In the genomic region with DNA sequence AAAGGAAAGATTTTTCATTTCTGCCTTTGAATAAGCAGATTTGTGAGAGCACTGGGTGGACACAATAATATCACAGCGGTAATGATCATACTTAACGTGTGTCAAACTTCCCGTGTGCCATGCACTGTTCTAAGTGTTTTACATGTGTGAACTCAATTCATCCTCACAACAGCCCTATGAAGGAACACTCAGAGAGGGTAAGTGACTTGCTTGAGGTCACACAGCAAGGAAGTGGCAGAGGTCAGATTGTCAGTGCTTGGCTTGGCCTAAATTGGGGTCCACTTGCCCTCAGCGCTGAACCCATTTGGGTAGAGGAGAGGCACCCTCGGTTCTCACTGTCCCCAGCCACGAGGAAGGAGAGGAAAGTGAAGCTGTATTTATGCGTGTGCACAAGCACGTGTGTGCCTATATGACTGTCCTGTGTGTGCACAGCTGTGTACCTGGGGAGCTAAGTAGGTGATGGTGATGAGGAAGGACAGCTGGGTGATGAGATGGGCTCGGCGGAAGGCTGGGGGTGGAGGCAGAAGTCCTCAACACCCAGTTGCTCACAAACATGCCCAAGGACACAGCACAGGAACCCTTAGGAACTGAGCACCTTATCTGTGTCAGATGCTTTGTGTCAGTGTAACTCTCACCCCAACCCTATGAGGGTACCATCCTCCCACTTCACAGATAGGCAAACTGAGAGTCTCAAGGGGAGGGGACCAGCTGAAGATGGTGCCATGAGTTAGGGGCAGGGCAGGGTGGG, we compare ENCODE assay signal across 2 cellular contexts.
TF ChIP-seq lines count a peak whose summit lies in the region.

No MANE protein-coding gene starts in this region.

TF ChIP-seq in A549, 52 proteins besides CTCF, POLR2A, EP300 and RAD21:
- TF ChIP-seq ZFP36 (IDR thresholded peaks at IDR 0.05; ENCODE audit: borderline replicate concordance, partially characterized antibody) (peak; percentile 62), ESRRA (IDR thresholded peaks at IDR 0.05; ENCODE audit: borderline replicate concordance, low read length) (no peak), NFE2L2 (conservative IDR thresholded peaks at IDR 0.05; ENCODE audit: low read length) (no peak), SREBF2 (IDR thresholded peaks at IDR 0.05) (no peak), KDM1A (IDR thresholded peaks at IDR 0.05; ENCODE audit: low read depth) (0 out of 2 replicates have a peak, but pooled peaks have one; percentile 32), JUN (IDR thresholded peaks at IDR 0.05) (no peak)

TF ChIP-seq in GM12878, 131 proteins besides CTCF, POLR2A, EP300 and RAD21:
- TF ChIP-seq SMARCA5 (IDR thresholded peaks at IDR 0.05) (0 out of 2 replicates have a peak, but pooled peaks have one; percentile 39), NFXL1 (IDR thresholded peaks at IDR 0.05; ENCODE audit: borderline replicate concordance) (no peak)
